ENCODE assay signal across 1 cellular context in genomic region chr7:32496052-32496813, GRCh38.
TF ChIP-seq lines count a peak whose summit lies in the region.

No MANE protein-coding gene starts in this region.

TF ChIP-seq in H1, 55 proteins besides CTCF, POLR2A, EP300 and RAD21:
- TF ChIP-seq SP4 (IDR thresholded peaks at IDR 0.05; ENCODE audit: low read length) (0 out of 2 replicates have a peak, but pooled peaks have one; percentile 20), PHF8 (conservative IDR thresholded peaks at IDR 0.05; ENCODE audit: low read depth, low read length) (no peak), ASH2L (IDR thresholded peaks at IDR 0.05; ENCODE audit: low read length) (peak; percentile 12), ATF2 (IDR thresholded peaks at IDR 0.05; ENCODE audit: low read length) (no peak), RNF2 (IDR thresholded peaks at IDR 0.05; ENCODE audit: borderline replicate concordance, low read depth, low read length, missing control alignments, poor library complexity, severe bottlenecking) (no peak), SIN3A (conservative IDR thresholded peaks at IDR 0.05 in 1 of 2, IDR thresholded peaks at IDR 0.05 in 1 of 2; ENCODE audit: low read depth in 1 of 2, low read length in 2 of 2) (no peak; a peak in 1 of 4 replicates), SAP30 (IDR thresholded peaks at IDR 0.05; ENCODE audit: insufficient read depth, insufficient replicate concordance, low read length) (peak; percentile 64), CHD2 (IDR thresholded peaks at IDR 0.05; ENCODE audit: low read length) (no peak)
